ENCODE assay signal across 1 cellular context in genomic region chr5:32283539-32284377, GRCh38.
TF ChIP-seq lines count a peak whose summit lies in the region.

No MANE protein-coding gene starts in this region.

TF ChIP-seq in GM23338, 12 proteins besides CTCF, POLR2A, EP300 and RAD21 (continued from another document):
- no peak for TF ChIP-seq ZNF462 (CRISPR knock-in tag; IDR thresholded peaks at IDR 0.05)
- TF ChIP-seq NANOG (IDR thresholded peaks at IDR 0.05; ENCODE audit: borderline replicate concordance): no peak
- TF ChIP-seq ZNF331 (CRISPR knock-in tag; IDR thresholded peaks at IDR 0.05; ENCODE audit: low read depth): no peak
- TF ChIP-seq ZNF114 (CRISPR knock-in tag; IDR thresholded peaks at IDR 0.05): no peak
- no peak for TF ChIP-seq EZH2 (IDR thresholded peaks at IDR 0.05; ENCODE audit: low read depth, unreplicated experiment)
